Comparison of ENCODE assay signal across 9 cellular contexts in genomic region chr21:42117229-42118048, GRCh38. TPM values are rescaled to one million over a fixed set of nuclear protein-coding genes. Genes with fewer than 3 reads are reported as not detected.
DNase-seq lines count a peak whose midpoint lies in the region; ATAC-seq and TF ChIP-seq lines count a peak whose summit lies in the region.
"Had no signal": no experiment of that assay in that cellular context is flagged by ENCODE, and none has a peak within 500 bp of the region (broad histone marks: within the 10 kb centered on the region; RNA-seq: fewer than 3 reads in every experiment).

No MANE protein-coding gene starts in this region.

- H3K27ac Mint-ChIP-seq in natural killer cell treated with Interleukin-12 subunit alpha and Interleukin-12 subunit beta and Interleukin-15 and Interleukin-18, amount 100 ng/mL, for 72 hours, result no peak overlapping the region

- H3K79me2 ChIP-seq in OCI-LY3 (ENCODE audit: low read length), result no peaks in the 10 kb centered on the region

- TF ChIP-seq CTCF in GM10266 (IDR thresholded peaks at IDR 0.05; ENCODE audit: control insufficient read depth, insufficient read depth, low read depth, missing control alignments), result peak; percentile 94
- peak; percentile 68 for TF ChIP-seq CTCF in OCI-LY3 (IDR thresholded peaks at IDR 0.05; ENCODE audit: low read depth, low read length)

- DNase-seq in GM10266 (ENCODE audit: extremely low spot score), result peak; percentile 85
- peak; percentile 75 for DNase-seq in HuH-7.5 (ENCODE audit: low spot score)
- peak; percentile 66 for DNase-seq in activated T-cell treated with anti-CD3 and anti-CD28 coated beads for 1 hour (ENCODE audit: low read depth)
- no peak for DNase-seq in natural killer cell treated with Interleukin-12 subunit alpha and Interleukin-12 subunit beta and Interleukin-15 and Interleukin-18, amount 100 ng/mL, for 72 hours (ENCODE audit: low spot score)
- DNase-seq in stimulated activated naive CD4-positive, alpha-beta T cell treated with Interleukin-2 at 50 U/mL for 16 hours (lab: John Stamatoyannopoulos, UW), result peak; percentile 62

- no peaks in the 10 kb centered on the region for H3K36me3 Mint-ChIP-seq in natural killer cell treated with Interleukin-12 subunit alpha and Interleukin-12 subunit beta and Interleukin-15 and Interleukin-18, amount 100 ng/mL, for 72 hours

- H3K4me3 Mint-ChIP-seq in natural killer cell treated with Interleukin-12 subunit alpha and Interleukin-12 subunit beta and Interleukin-15 and Interleukin-18, amount 100 ng/mL, for 72 hours, result no peak overlapping the region

- H3K9me3 Mint-ChIP-seq in natural killer cell treated with Interleukin-12 subunit alpha and Interleukin-12 subunit beta and Interleukin-15 and Interleukin-18, amount 100 ng/mL, for 72 hours, result no peaks in the 10 kb centered on the region

- peaks cover 16% of the 10 kb centered on the region; the same call in 1 of the 2 replicates for H3K4me1 ChIP-seq in OCI-LY3 (ENCODE audit: low read length)

- peaks cover 61% of the 10 kb centered on the region for H3K27me3 ChIP-seq in OCI-LY3 (ENCODE audit: low read depth, low read length)

- peaks cover 58 to 68% of the 10 kb centered on the region in 2 donors for H3K27me3 Mint-ChIP-seq in natural killer cell treated with Interleukin-12 subunit alpha and Interleukin-12 subunit beta and Interleukin-15 and Interleukin-18, amount 100 ng/mL, for 72 hours

- H3K4me1 Mint-ChIP-seq in natural killer cell treated with Interleukin-12 subunit alpha and Interleukin-12 subunit beta and Interleukin-15 and Interleukin-18, amount 100 ng/mL, for 72 hours (ENCODE audit: low read depth in 2 of 2), result peaks cover 11 to 21% of the 10 kb centered on the region in 2 donors

- H3K9me3 ChIP-seq in OCI-LY3 (ENCODE audit: insufficient read depth, low read length), result no peaks in the 10 kb centered on the region

- peak overlapping the region; percentile 60 for H3K4me2 ChIP-seq in OCI-LY3 (ENCODE audit: low read length)

- H2AFZ ChIP-seq in OCI-LY3 (ENCODE audit: low read depth, low read length), result peak overlapping the region; percentile 46

- no peak overlapping the region for H3K9ac ChIP-seq in OCI-LY3 (ENCODE audit: low read length)

- no peaks in the 10 kb centered on the region for H4K20me1 ChIP-seq in OCI-LY3 (ENCODE audit: insufficient read depth, low read length)

- peak overlapping the region; percentile 48; the same call in 1 of the 2 replicates for H3K4me3 ChIP-seq in OCI-LY3 (ENCODE audit: low read length)

- ATAC-seq in esophagus mucosa (peak; percentile 59), GM19324 (IDR thresholded peaks at IDR 0.05; ENCODE audit: low FRiP score, unreplicated experiment) (no peak)
- peak; percentile 64 to 76 for ATAC-seq in natural killer cell treated with Interleukin-12 subunit alpha and Interleukin-12 subunit beta and Interleukin-15 and Interleukin-18, amount 100 ng/mL, for 72 hours

- no peak overlapping the region for H3K27ac ChIP-seq in OCI-LY3 (ENCODE audit: low read length)

- no peaks in the 10 kb centered on the region for H3K36me3 ChIP-seq in OCI-LY3 (replicated peaks; ENCODE audit: low read depth, low read length)

RNA-seq across cellular contexts. Expression of gene UMODL1, which starts 46.3 kb away (rescaled TPM):
- 0.08 TPM for total RNA-seq in esophagus mucosa
- not detected for total RNA-seq in natural killer cell treated with Interleukin-12 subunit alpha and Interleukin-12 subunit beta and Interleukin-15 and Interleukin-18, amount 100 ng/mL, for 72 hours
- total RNA-seq: skeletal muscle tissue had no signal
